In the genomic region with DNA sequence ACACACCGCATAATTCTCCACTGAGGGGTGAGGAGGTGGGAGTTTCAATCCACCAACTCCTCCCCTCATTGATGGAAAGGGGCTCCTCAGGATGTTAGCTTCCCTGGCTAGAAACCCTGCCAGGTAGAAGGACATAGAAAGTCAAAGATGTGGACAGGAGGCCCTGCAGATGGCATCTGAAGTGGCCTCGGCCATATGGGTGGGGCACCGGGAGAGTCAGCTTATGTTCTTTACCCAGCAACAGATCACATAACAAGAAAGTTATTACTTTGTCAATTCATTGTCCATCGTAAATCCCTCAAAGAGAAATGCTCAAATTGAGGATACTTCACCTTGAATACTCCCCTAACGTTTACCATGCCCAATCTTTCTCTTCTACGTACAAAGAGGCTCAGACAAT, we compare ENCODE assay signal across 18 cellular contexts.
DNase-seq lines count a peak whose midpoint lies in the region; ATAC-seq lines count a peak whose summit lies in the region.
"Had no signal": no experiment of that assay in that cellular context is flagged by ENCODE, and none has a peak within 500 bp of the region (broad histone marks: within the 10 kb centered on the region; RNA-seq: fewer than 3 reads in every experiment).

No MANE protein-coding gene starts in this region.

- DNase-seq in activated naive CD4-positive, alpha-beta T cell treated with Interleukin-2 at 50 U/mL for 16 hours = no peak
- DNase-seq in NCI-H524 (lab: John Stamatoyannopoulos, UW) (peak; percentile 63 to 85), left colon (no peak), LoVo (ENCODE audit: low spot score) (no peak), NCI-H1417 (lab: John Stamatoyannopoulos, UW) (no peak)
- DNase-seq: Calu3; CD8-positive, alpha-beta T cell; DMS53; EL; NCI-H1105 treated with DMSO at 0.1 percent for 48 hours; NCI-H1694; NCI-H2081 treated with DMSO at 0.1 percent for 48 hours; NCI-H446 treated with DMSO at 0.1 percent for 48 hours; OCI-M1 had no signal

- H3K27me3 Mint-ChIP-seq in activated naive CD4-positive, alpha-beta T cell treated with anti-CD3 and anti-CD28 coated beads, Interleukin-2, amount 50 U/mL, for 24 hours = no peaks in the 10 kb centered on the region
- H3K27me3 Mint-ChIP-seq: IgD-negative memory B cell had no signal

- peak; percentile 63 for ATAC-seq in left colon
- no peak for ATAC-seq in HG02938 (IDR thresholded peaks at IDR 0.05; ENCODE audit: unreplicated experiment)
- ATAC-seq: CD8-positive, alpha-beta T cell; Right ventricle myocardium inferior had no signal

- H3K36me3 Mint-ChIP-seq in activated naive CD4-positive, alpha-beta T cell treated with anti-CD3 and anti-CD28 coated beads, Interleukin-2, amount 50 U/mL, for 24 hours = peaks cover 6% of the 10 kb centered on the region

- no peak overlapping the region for H3K4me3 Mint-ChIP-seq in activated naive CD4-positive, alpha-beta T cell treated with anti-CD3 and anti-CD28 coated beads, Interleukin-2, amount 50 U/mL, for 24 hours
- H3K4me3 Mint-ChIP-seq: CD8-positive, alpha-beta T cell; IgD-negative memory B cell had no signal

- peaks cover 78% of the 10 kb centered on the region for H3K4me1 Mint-ChIP-seq in activated naive CD4-positive, alpha-beta T cell treated with anti-CD3 and anti-CD28 coated beads, Interleukin-2, amount 50 U/mL, for 24 hours

- intact Hi-C loops in left colon (cut with DNase I, micrococcal nuclease) = no loop called here

- H3K9me3 Mint-ChIP-seq in activated naive CD4-positive, alpha-beta T cell treated with anti-CD3 and anti-CD28 coated beads, Interleukin-2, amount 50 U/mL, for 24 hours = no peaks in the 10 kb centered on the region
- H3K9me3 Mint-ChIP-seq: CD8-positive, alpha-beta T cell; IgD-negative memory B cell had no signal

- peak overlapping the region; percentile 62 for H3K27ac Mint-ChIP-seq in activated naive CD4-positive, alpha-beta T cell treated with anti-CD3 and anti-CD28 coated beads, Interleukin-2, amount 50 U/mL, for 24 hours
- H3K27ac Mint-ChIP-seq: CD8-positive, alpha-beta T cell had no signal

Comparison
In these comparisons a context has a peak if more than half of its experiments do, and no peak if none do; other contexts are left out.
1. DNase-seq: peak in NCI-H524 (2 of 2); none in activated naive CD4-positive, alpha-beta T cell treated with Interleukin-2 at 50 U/mL for 16 hours (single experiment), left colon (0 of 2), LoVo (single experiment) and NCI-H1417 (0 of 3).